ENCODE assay signal across 25 cellular contexts in genomic region chr2:176984987-176985386, GRCh38.
"Had no signal": no experiment of that assay in that cellular context is flagged by ENCODE, and none has a peak within 500 bp of the region (broad histone marks: within the 10 kb centered on the region; RNA-seq: fewer than 3 reads in every experiment).

No MANE protein-coding gene starts in this region.

- H3K27ac ChIP-seq: left ventricle myocardium inferior, pancreas, prostate gland, spleen, suprapubic skin, thoracic aorta, tibial nerve, uterus had no signal

- H3K4me1 ChIP-seq: left ventricle myocardium inferior, pancreas, prostate gland, spleen, suprapubic skin, tibial nerve, uterus had no signal

- ATAC-seq: naive thymus-derived CD8-positive, alpha-beta T cell; pancreas; right cardiac atrium; sciatic nerve; stimulated activated effector memory CD8-positive, alpha-beta T cell treated with anti-CD3 and anti-CD28 coated beads, Interleukin-12 subunit alpha, Interleukin-12 subunit beta, amount 100 ng/mL, for 72 hours had no signal

- H3K4me3 Mint-ChIP-seq: memory B cell; naive thymus-derived CD8-positive, alpha-beta T cell; nephron; neural crest cell; stimulated activated effector memory CD8-positive, alpha-beta T cell treated with anti-CD3 and anti-CD28 coated beads, Interleukin-12 subunit alpha, Interleukin-12 subunit beta, amount 100 ng/mL, for 72 hours; stimulated activated naive CD8-positive, alpha-beta T cell treated with anti-CD3 and anti-CD28 coated beads, Interleukin-15, Interleukin-2, amounts not matched to agents 100 ng/mL and 50 ng/mL, for 24 hours; type B pancreatic cell had no signal

- H3K4me1 Mint-ChIP-seq: memory B cell; stimulated activated effector memory CD8-positive, alpha-beta T cell treated with anti-CD3 and anti-CD28 coated beads, Interleukin-12 subunit alpha, Interleukin-12 subunit beta, amount 100 ng/mL, for 72 hours had no signal

- H3K36me3 Mint-ChIP-seq: memory B cell; naive thymus-derived CD8-positive, alpha-beta T cell; stimulated activated effector memory CD8-positive, alpha-beta T cell treated with anti-CD3 and anti-CD28 coated beads, Interleukin-12 subunit alpha, Interleukin-12 subunit beta, amount 100 ng/mL, for 72 hours; type B pancreatic cell had no signal

- H3K27ac Mint-ChIP-seq: memory B cell; naive thymus-derived CD8-positive, alpha-beta T cell; stimulated activated effector memory CD8-positive, alpha-beta T cell treated with anti-CD3 and anti-CD28 coated beads, Interleukin-12 subunit alpha, Interleukin-12 subunit beta, amount 100 ng/mL, for 72 hours; stimulated activated naive CD8-positive, alpha-beta T cell treated with anti-CD3 and anti-CD28 coated beads, Interleukin-15, Interleukin-2, amounts not matched to agents 100 ng/mL and 50 ng/mL, for 24 hours; type B pancreatic cell had no signal

- H3K4me3 ChIP-seq: left ventricle myocardium inferior, pancreas, prostate gland, spleen, suprapubic skin, thoracic aorta, tibial nerve, uterus had no signal

- H3K9me3 ChIP-seq: left ventricle myocardium inferior, pancreas, prostate gland, spleen, suprapubic skin, thoracic aorta, tibial nerve, uterus had no signal

- H3K36me3 ChIP-seq: left ventricle myocardium inferior, pancreas, prostate gland, spleen, suprapubic skin, thoracic aorta, tibial nerve, uterus had no signal

- H3K9me3 Mint-ChIP-seq: memory B cell; naive thymus-derived CD8-positive, alpha-beta T cell; nephron; neural crest cell; stimulated activated effector memory CD8-positive, alpha-beta T cell treated with anti-CD3 and anti-CD28 coated beads, Interleukin-12 subunit alpha, Interleukin-12 subunit beta, amount 100 ng/mL, for 72 hours; stimulated activated naive CD8-positive, alpha-beta T cell treated with anti-CD3 and anti-CD28 coated beads, Interleukin-15, Interleukin-2, amounts not matched to agents 100 ng/mL and 50 ng/mL, for 24 hours; type B pancreatic cell had no signal

- DNase-seq: hippocampal formation; islet precursor cell; left ventricle myocardium inferior; naive thymus-derived CD8-positive, alpha-beta T cell; nucleus accumbens; pancreas; posterior cingulate gyrus; retina; right cardiac atrium; small intestine; spleen; stimulated activated CD4-positive, alpha-beta T cell treated with anti-CD3 and anti-CD28 coated beads, Interleukin-4, amount 100 ng/mL, for 24 hours; stimulated activated naive CD4-positive, alpha-beta T cell; uterus had no signal

- H3K27me3 ChIP-seq: uterus had no signal
